Comparison of ENCODE assay signal across 8 cellular contexts in genomic region chr12:11648514-11649412, GRCh38. TPM values are rescaled to one million over a fixed set of nuclear protein-coding genes. Genes with fewer than 3 reads are reported as not detected.
DNase-seq lines count a peak whose midpoint lies in the region; ATAC-seq and TF ChIP-seq lines count a peak whose summit lies in the region.

No MANE protein-coding gene starts in this region.

- peak; percentile 36 for ATAC-seq in GM21717 (IDR thresholded peaks at IDR 0.05; ENCODE audit: unreplicated experiment)
- peak; percentile 78 for ATAC-seq in Panc1
- peak; percentile 63 to 74 for ATAC-seq in natural killer cell treated with Interleukin-12 subunit alpha and Interleukin-12 subunit beta and Interleukin-15 and Interleukin-18, amount 100 ng/mL, for 72 hours
- ATAC-seq in stimulated activated naive CD8-positive, alpha-beta T cell treated with anti-CD3 and anti-CD28 coated beads, Interleukin-15, amount 100 ng/mL, for 72 hours = peak; percentile 53

- intact Hi-C loops in Panc1 (cut with micrococcal nuclease; ENCODE audit: unreplicated experiment) = no loop called here
- intact Hi-C loops in activated T-helper 2 cell treated with anti-CD3 and anti-CD28 coated beads, Interferon-gamma antibody, Interleukin-2, Interleukin-4, amounts not matched to agents 10 μg/mL and 5 μg/mL and 100 μg/mL, durations not matched to agents 14 hours and 24 hours and 36 hours (cut with micrococcal nuclease) = loop anchor here (1.0 to 2.0 kb wide), 5 partner anchors 188 to 362 kb away; no protein-coding TSS in a partner anchor

- peaks cover 13% of the 10 kb centered on the region; the same call in 1 of the 2 replicates for H3K4me1 ChIP-seq in Panc1 (ENCODE audit: control insufficient read depth, insufficient read depth, low read length)

- POLR2A ChIA-PET in Panc1 (lab: Charles Lee) = no interaction called here

- peaks cover 2% of the 10 kb centered on the region for H3K27me3 Mint-ChIP-seq in activated T-helper 2 cell treated with anti-CD3 and anti-CD28 coated beads, Interferon-gamma antibody, Interleukin-2, Interleukin-4, amounts not matched to agents 10 μg/mL and 5 μg/mL and 100 μg/mL, durations not matched to agents 14 hours and 24 hours and 36 hours (ENCODE audit: low read depth)
- H3K27me3 Mint-ChIP-seq in natural killer cell treated with Interleukin-12 subunit alpha and Interleukin-12 subunit beta and Interleukin-15 and Interleukin-18, amount 100 ng/mL, for 72 hours = no peaks in the 10 kb centered on the region
- peaks cover 8% of the 10 kb centered on the region for H3K27me3 Mint-ChIP-seq in stimulated activated naive CD8-positive, alpha-beta T cell treated with anti-CD3 and anti-CD28 coated beads, Interleukin-15, amount 100 ng/mL, for 72 hours

- H3K9me3 ChIP-seq in Panc1 (ENCODE audit: control insufficient read depth, insufficient read depth, low read depth, low read length) = no peaks in the 10 kb centered on the region

- no peak for TF ChIP-seq CTCF in Panc1 (IDR thresholded peaks at IDR 0.05)

- peak overlapping the region; percentile 96 for H3K27ac ChIP-seq in Panc1 (ENCODE audit: low read length)

- DNase-seq in DMS79 treated with DMSO at 0.1 percent for 48 hours (lab: John Stamatoyannopoulos, UW) (peak; percentile 88), KBM-7 (peak; percentile 95), Panc1 (ENCODE audit: low read depth, low spot score) (peak; percentile 41), fibroblast of peridontal ligament (ENCODE audit: extremely low read depth) (peak; percentile 85)
- DNase-seq in activated T-helper 2 cell treated with anti-CD3 and anti-CD28 coated beads, Interferon-gamma antibody, Interleukin-2, Interleukin-4, amounts not matched to agents 10 μg/mL and 5 μg/mL and 100 μg/mL, durations not matched to agents 14 hours and 24 hours and 36 hours (ENCODE audit: low spot score) = peak; percentile 58
- peak; percentile 87 for DNase-seq in natural killer cell treated with Interleukin-12 subunit alpha and Interleukin-12 subunit beta and Interleukin-15 and Interleukin-18, amount 100 ng/mL, for 72 hours (ENCODE audit: low spot score)
- peak; percentile 75 to 78 for DNase-seq in stimulated activated naive CD8-positive, alpha-beta T cell treated with anti-CD3 and anti-CD28 coated beads, Interleukin-15, amount 100 ng/mL, for 72 hours

- no TSS peak for BruUV-seq in Panc1 (replicated peaks; lab: Mats Ljungman, UMichigan)

- H3K9me3 Mint-ChIP-seq in activated T-helper 2 cell treated with anti-CD3 and anti-CD28 coated beads, Interferon-gamma antibody, Interleukin-2, Interleukin-4, amounts not matched to agents 10 μg/mL and 5 μg/mL and 100 μg/mL, durations not matched to agents 14 hours and 24 hours and 36 hours = peaks cover 2% of the 10 kb centered on the region
- no peaks in the 10 kb centered on the region for H3K9me3 Mint-ChIP-seq in natural killer cell treated with Interleukin-12 subunit alpha and Interleukin-12 subunit beta and Interleukin-15 and Interleukin-18, amount 100 ng/mL, for 72 hours
- H3K9me3 Mint-ChIP-seq in stimulated activated naive CD8-positive, alpha-beta T cell treated with anti-CD3 and anti-CD28 coated beads, Interleukin-15, amount 100 ng/mL, for 72 hours = no peaks in the 10 kb centered on the region

- no peaks in the 10 kb centered on the region for H3K27me3 ChIP-seq in Panc1 (ENCODE audit: control insufficient read depth, insufficient read depth, low read length)

- peak overlapping the region; percentile 88 for H3K4me3 Mint-ChIP-seq in activated T-helper 2 cell treated with anti-CD3 and anti-CD28 coated beads, Interferon-gamma antibody, Interleukin-2, Interleukin-4, amounts not matched to agents 10 μg/mL and 5 μg/mL and 100 μg/mL, durations not matched to agents 14 hours and 24 hours and 36 hours (ENCODE audit: low read depth)
- peak overlapping the region; percentile 94 for H3K4me3 Mint-ChIP-seq in natural killer cell treated with Interleukin-12 subunit alpha and Interleukin-12 subunit beta and Interleukin-15 and Interleukin-18, amount 100 ng/mL, for 72 hours
- peak overlapping the region; percentile 82 to 87 for H3K4me3 Mint-ChIP-seq in stimulated activated naive CD8-positive, alpha-beta T cell treated with anti-CD3 and anti-CD28 coated beads, Interleukin-15, amount 100 ng/mL, for 72 hours

- H3K4me1 Mint-ChIP-seq in activated T-helper 2 cell treated with anti-CD3 and anti-CD28 coated beads, Interferon-gamma antibody, Interleukin-2, Interleukin-4, amounts not matched to agents 10 μg/mL and 5 μg/mL and 100 μg/mL, durations not matched to agents 14 hours and 24 hours and 36 hours (ENCODE audit: low read depth) = peaks cover 28% of the 10 kb centered on the region
- H3K4me1 Mint-ChIP-seq in natural killer cell treated with Interleukin-12 subunit alpha and Interleukin-12 subunit beta and Interleukin-15 and Interleukin-18, amount 100 ng/mL, for 72 hours (ENCODE audit: low read depth in 2 of 2) = peaks cover 37 to 39% of the 10 kb centered on the region in 2 donors
- H3K4me1 Mint-ChIP-seq in stimulated activated naive CD8-positive, alpha-beta T cell treated with anti-CD3 and anti-CD28 coated beads, Interleukin-15, amount 100 ng/mL, for 72 hours = peaks cover 37% of the 10 kb centered on the region

- peak overlapping the region; percentile 99 for H3K27ac Mint-ChIP-seq in activated T-helper 2 cell treated with anti-CD3 and anti-CD28 coated beads, Interferon-gamma antibody, Interleukin-2, Interleukin-4, amounts not matched to agents 10 μg/mL and 5 μg/mL and 100 μg/mL, durations not matched to agents 14 hours and 24 hours and 36 hours
- H3K27ac Mint-ChIP-seq in natural killer cell treated with Interleukin-12 subunit alpha and Interleukin-12 subunit beta and Interleukin-15 and Interleukin-18, amount 100 ng/mL, for 72 hours = peak overlapping the region; percentile 97 to 99
- H3K27ac Mint-ChIP-seq in stimulated activated naive CD8-positive, alpha-beta T cell treated with anti-CD3 and anti-CD28 coated beads, Interleukin-15, amount 100 ng/mL, for 72 hours = peak overlapping the region; percentile 99

- H3K36me3 Mint-ChIP-seq in activated T-helper 2 cell treated with anti-CD3 and anti-CD28 coated beads, Interferon-gamma antibody, Interleukin-2, Interleukin-4, amounts not matched to agents 10 μg/mL and 5 μg/mL and 100 μg/mL, durations not matched to agents 14 hours and 24 hours and 36 hours (ENCODE audit: low read depth) = peaks cover 22% of the 10 kb centered on the region
- peaks cover 8% of the 10 kb centered on the region for H3K36me3 Mint-ChIP-seq in natural killer cell treated with Interleukin-12 subunit alpha and Interleukin-12 subunit beta and Interleukin-15 and Interleukin-18, amount 100 ng/mL, for 72 hours

- CTCF ChIA-PET in Panc1 (lab: Charles Lee) = interaction anchor here (0.6 kb wide), 2 partner anchors 1110 to 1327 kb away, joined by 3 to 4 read pairs; no protein-coding TSS in a partner anchor

- peaks cover 2% of the 10 kb centered on the region; the same call in 1 of the 2 replicates for H3K36me3 ChIP-seq in Panc1 (ENCODE audit: control insufficient read depth, insufficient read depth, low read length)

- peak overlapping the region; percentile 67 to 80 for H3K4me3 ChIP-seq in Panc1 (ENCODE audit: low read depth in 2 of 2, low read length in 2 of 2)

- in situ Hi-C loops in KBM-7 (cut with MboI; ENCODE audit: low pct_unique_long_range_greater_than_20kb, low sequenced_read_pairs) = no loop called here
- in situ Hi-C loops in Panc1 (cut with HindIII; ENCODE audit: low pct_unique_long_range_greater_than_20kb, low sequenced_read_pairs) = no loop called here

RNA-seq across cellular contexts. Expression of gene ETV6, which starts 0.7 kb away (rescaled TPM):
- 17.2 TPM for total RNA-seq in Panc1 (2021; ENCODE audit: unreplicated experiment)
- 3.1 TPM for polyA plus RNA-seq in Panc1 (2012; ENCODE audit: insufficient read length)
- total RNA-seq in activated T-helper 2 cell treated with anti-CD3 and anti-CD28 coated beads, Interferon-gamma antibody, Interleukin-2, Interleukin-4, amounts not matched to agents 10 μg/mL and 5 μg/mL and 100 μg/mL, durations not matched to agents 14 hours and 24 hours and 36 hours = 68.2 and 69.4 TPM in 2 replicates
- total RNA-seq in natural killer cell treated with Interleukin-12 subunit alpha and Interleukin-12 subunit beta and Interleukin-15 and Interleukin-18, amount 100 ng/mL, for 72 hours = 10 to 100 TPM; 50.2 to 82.3 TPM

Comparison
In these comparisons a context has a peak if more than half of its experiments do, and no peak if none do; other contexts are left out.
1. Peak in every context shown above with its lines: DNase-seq, ATAC-seq, H3K4me3 ChIP-seq and H3K27ac ChIP-seq.
2. DNase-seq: peak in every context shown above with its lines; median percentile 95 in KBM-7; 88 in DMS79 treated with DMSO at 0.1 percent for 48 hours; 87 in natural killer cell treated with Interleukin-12 subunit alpha and Interleukin-12 subunit beta and Interleukin-15 and Interleukin-18, amount 100 ng/mL, for 72 hours; 85 in fibroblast of peridontal ligament; 76 in stimulated activated naive CD8-positive, alpha-beta T cell treated with anti-CD3 and anti-CD28 coated beads, Interleukin-15, amount 100 ng/mL, for 72 hours; 58 in activated T-helper 2 cell treated with anti-CD3 and anti-CD28 coated beads, Interferon-gamma antibody, Interleukin-2, Interleukin-4, amounts not matched to agents 10 μg/mL and 5 μg/mL and 100 μg/mL, durations not matched to agents 14 hours and 24 hours and 36 hours; 41 in Panc1.